In the genomic region with DNA sequence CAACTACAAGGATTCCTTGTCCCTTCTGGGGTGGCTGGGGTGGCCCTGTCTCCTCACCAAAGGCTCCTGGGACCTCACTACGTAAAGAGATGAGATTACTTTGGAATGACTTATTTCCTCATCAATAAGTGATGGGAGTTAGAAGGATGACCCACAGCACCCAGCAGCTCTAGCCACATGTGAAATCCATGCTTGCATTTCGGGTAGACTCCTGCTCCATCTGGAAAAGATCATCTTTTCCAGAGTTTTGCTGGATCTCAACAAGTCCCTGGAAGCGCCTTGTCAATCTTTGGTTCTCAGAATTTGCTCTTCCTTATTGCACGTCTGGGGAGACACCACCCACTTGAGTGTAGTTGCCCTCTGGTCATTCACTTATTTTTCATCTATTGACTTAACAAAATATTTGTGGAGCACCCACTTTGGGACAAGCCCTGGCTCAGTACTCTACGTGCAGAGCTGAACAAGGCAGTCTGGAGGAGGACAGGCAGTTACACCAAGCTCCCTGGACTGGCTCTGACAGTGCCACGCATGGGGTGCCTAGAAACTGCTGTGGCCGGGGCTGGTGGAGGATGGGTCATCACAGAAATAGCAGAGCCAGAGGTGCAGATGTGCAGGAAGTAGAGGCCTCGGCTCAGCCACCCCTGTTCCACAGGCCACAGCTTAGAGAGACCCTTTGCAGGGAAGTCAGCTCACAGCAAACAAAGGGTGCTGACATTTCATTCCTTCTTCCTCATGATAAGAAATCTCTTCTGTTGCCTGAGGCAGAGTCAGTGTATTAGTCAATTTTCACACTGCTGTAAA, we compare ENCODE assay signal across 8 cellular contexts.
DNase-seq lines count a peak whose midpoint lies in the region; ATAC-seq and TF ChIP-seq lines count a peak whose summit lies in the region.

No MANE protein-coding gene starts in this region.

- H3K9me3 ChIP-seq in IMR-90 (ENCODE audit: control insufficient read depth, insufficient read depth, low read length), result no peaks in the 10 kb centered on the region

- H4K5ac ChIP-seq in IMR-90 (ENCODE audit: low read depth, low read length), result no peak overlapping the region

- no peak for TF ChIP-seq RAD21 in IMR-90 (IDR thresholded peaks at IDR 0.05; ENCODE audit: low read length)

- peak overlapping the region; percentile 32; the same call in 1 of the 2 replicates for H4K91ac ChIP-seq in IMR-90 (ENCODE audit: insufficient read depth, low read depth, low read length)

- in situ Hi-C loops in IMR-90 (cut with MboI; ENCODE audit: low sequenced_read_pairs), result no loop called here

- peak overlapping the region; percentile 65; the same call in 1 of the 2 replicates for H3K14ac ChIP-seq in IMR-90 (replicated peaks; ENCODE audit: low read depth, low read length)

- dilution Hi-C loops in IMR-90 (cut with HindIII; ENCODE audit: low sequenced_read_pairs, unreplicated experiment), result no loop called here

- peak overlapping the region; percentile 1 for H2BK5ac ChIP-seq in IMR-90 (ENCODE audit: low read depth, low read length, poor library complexity, severe bottlenecking)

- CTCF ChIA-PET in IMR-90 (lab: Yijun Ruan, JAX) (no interaction called here), HEK293T (lab: Yijun Ruan, JAX) (no interaction called here)

- peaks cover 5% of the 10 kb centered on the region; the same call in 1 of the 2 replicates for H3K36me3 ChIP-seq in IMR-90 (ENCODE audit: control insufficient read depth, insufficient read depth, low read length)

- H3K27ac ChIP-seq in IMR-90 (ENCODE audit: insufficient read depth, low read length), result no peak overlapping the region

- H3K9me1 ChIP-seq in IMR-90 (ENCODE audit: insufficient read depth, low read length), result peaks cover 22% of the 10 kb centered on the region; the same call in 1 of the 2 replicates

- peak overlapping the region in 1 of 2 experiments; percentile 4; a peak in 1 of 4 replicates for H4K8ac ChIP-seq in IMR-90 (ENCODE audit: low read depth in 2 of 2, low read length in 2 of 2)

- peak overlapping the region; percentile 28; the same call in 1 of the 2 replicates for H3K23ac ChIP-seq in IMR-90 (ENCODE audit: low read depth, low read length)

- peaks cover 13 to 32% of the 10 kb centered on the region in 2 experiments; a peak in 3 of 4 replicates for H3K79me1 ChIP-seq in IMR-90 (ENCODE audit: low read depth in 1 of 2, low read length in 2 of 2)

- 89% methylated on average over 4 of the region's 8 CpGs; no CpG with 5 or more reads in 1 of the 2 experiments for WGBS in IMR-90 (ENCODE audit: extremely low coverage in 2 of 2, insufficient read length in 1 of 2), 2 experiments

- H3K27me3 ChIP-seq in IMR-90 (ENCODE audit: control insufficient read depth, insufficient read depth, low read length), result no peaks in the 10 kb centered on the region

- H2AFZ ChIP-seq in IMR-90 (replicated peaks; ENCODE audit: low read length, poor library complexity), result peak overlapping the region; percentile 76

- peak; percentile 65 for ATAC-seq in GM19035 (IDR thresholded peaks at IDR 0.05; ENCODE audit: unreplicated experiment)
- peak; percentile 66 for ATAC-seq in IMR-90 (ENCODE audit: low read depth)
- ATAC-seq in GM18858 (IDR thresholded peaks at IDR 0.05; ENCODE audit: unreplicated experiment), result no peak

- H3K18ac ChIP-seq in IMR-90 (ENCODE audit: low read depth, low read length), result no peak overlapping the region

- no peak for TF ChIP-seq POLR2A in IMR-90 (IDR thresholded peaks at IDR 0.05; ENCODE audit: low read depth, low read length)

- H3K56ac ChIP-seq in IMR-90 (ENCODE audit: extremely low read depth, insufficient read depth, low read length), result no peak overlapping the region

- H3K4me2 ChIP-seq in IMR-90 (ENCODE audit: low read depth, low read length), result no peak overlapping the region

- peak overlapping the region; percentile 22; the same call in 1 of the 2 replicates for H2BK120ac ChIP-seq in IMR-90 (ENCODE audit: low read depth, low read length)

- H3K4me3 ChIP-seq in IMR-90 (ENCODE audit: insufficient read depth, low read depth, low read length) (no peak overlapping the region), choroid plexus epithelial cell (ENCODE audit: low read depth, low read length) (no peak overlapping the region)

- H3K9ac ChIP-seq in IMR-90 (ENCODE audit: low read depth, low read length), result no peak overlapping the region

- H4K20me1 ChIP-seq in IMR-90 (ENCODE audit: insufficient read depth, low read length), result no peaks in the 10 kb centered on the region; the same call in 1 of the 2 replicates

- BruUV-seq in IMR-90 (replicated peaks; lab: Mats Ljungman, UMichigan), result no TSS peak

- no peak overlapping the region; the same call in 2 of the 3 replicates for H2BK15ac ChIP-seq in IMR-90 (ENCODE audit: low read depth, low read length)

- intact Hi-C loops in IMR-90 (cut with micrococcal nuclease), result loop anchor here (2.0 kb wide), 1 partner anchor 20 kb away; no protein-coding TSS in a partner anchor

- H2BK20ac ChIP-seq in IMR-90 (ENCODE audit: low read depth, low read length), result peak overlapping the region; percentile 65; the same call in 1 of the 2 replicates

- H3K4me1 ChIP-seq in IMR-90 (ENCODE audit: control insufficient read depth, insufficient read depth, low read length), result peaks cover 12% of the 10 kb centered on the region

- no peak for TF ChIP-seq CTCF in IMR-90 (conservative IDR thresholded peaks at IDR 0.05; ENCODE audit: low read depth, low read length)
- no peak for TF ChIP-seq CTCF in choroid plexus epithelial cell (conservative IDR thresholded peaks at IDR 0.05; ENCODE audit: low read depth, low read length)

- peak; percentile 53 for DNase-seq in IMR-90
- DNase-seq in choroid plexus epithelial cell (ENCODE audit: low read depth), result peak; percentile 70
- DNase-seq in renal cortical epithelial cell (ENCODE audit: low read depth), result peak; percentile 46
- no peak for DNase-seq in HEK293T (ENCODE audit: extremely low spot score)
- no peak for DNase-seq in COLO829 (ENCODE audit: low spot score)
- DNase-seq in NCI-H1048 (lab: John Stamatoyannopoulos, UW), result no peak

- peak overlapping the region; percentile 75 for H2AK5ac ChIP-seq in IMR-90 (ENCODE audit: low read depth, low read length)

- peak overlapping the region; percentile 26 for H3K4ac ChIP-seq in IMR-90 (ENCODE audit: low read depth, low read length)

- H2AK9ac ChIP-seq in IMR-90 (replicated peaks; ENCODE audit: low read depth, low read length, poor library complexity), result peak overlapping the region; percentile 71

- POLR2A ChIA-PET in IMR-90 (lab: Charles Lee; ENCODE audit: unreplicated experiment), result interaction anchor here (0.6 kb wide), 1 partner anchor 217 kb away, joined by 3 read pairs; no protein-coding TSS in a partner anchor
- POLR2A ChIA-PET in HEK293T (lab: Yijun Ruan, JAX), result no interaction called here

TF ChIP-seq in IMR-90, 13 proteins besides CTCF, POLR2A, EP300 and RAD21:
- TF ChIP-seq NFE2L2 (IDR thresholded peaks at IDR 0.05; ENCODE audit: low read depth, low read length) (no peak), RCOR1 (IDR thresholded peaks at IDR 0.05; ENCODE audit: insufficient replicate concordance, low read length) (no peak), MAFK (IDR thresholded peaks at IDR 0.05; ENCODE audit: low read depth, low read length) (no peak), CHD1 (IDR thresholded peaks at IDR 0.05; ENCODE audit: low read depth, low read length) (no peak), FOS (IDR thresholded peaks at IDR 0.05; ENCODE audit: low read depth, low read length) (no peak), BHLHE40 (IDR thresholded peaks at IDR 0.05; ENCODE audit: low read depth, low read length) (no peak), RFX5 (IDR thresholded peaks at IDR 0.05; ENCODE audit: low read depth, low read length) (no peak), MAZ (IDR thresholded peaks at IDR 0.05; ENCODE audit: borderline replicate concordance, low read depth, low read length) (no peak), CEBPB (IDR thresholded peaks at IDR 0.05; ENCODE audit: low read depth, low read length) (no peak)
- TF ChIP-seq, protein P1, sequence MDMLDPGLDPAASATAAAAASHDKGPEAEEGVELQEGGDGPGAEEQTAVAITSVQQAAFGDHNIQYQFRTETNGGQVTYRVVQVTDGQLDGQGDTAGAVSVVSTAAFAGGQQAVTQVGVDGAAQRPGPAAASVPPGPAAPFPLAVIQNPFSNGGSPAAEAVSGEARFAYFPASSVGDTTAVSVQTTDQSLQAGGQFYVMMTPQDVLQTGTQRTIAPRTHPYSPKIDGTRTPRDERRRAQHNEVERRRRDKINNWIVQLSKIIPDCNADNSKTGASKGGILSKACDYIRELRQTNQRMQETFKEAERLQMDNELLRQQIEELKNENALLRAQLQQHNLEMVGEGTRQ (IDR thresholded peaks at IDR 0.05; ENCODE audit: low read depth, low read length), result no peak

TF ChIP-seq in HEK293T, 16 proteins besides CTCF, POLR2A, EP300 and RAD21:
- TF ChIP-seq FOXA1 (IDR thresholded peaks at IDR 0.05), result no peak

Comparison
In these comparisons a context has a peak if more than half of its experiments do, and no peak if none do; other contexts are left out.
1. DNase-seq: peak in IMR-90 (single experiment), choroid plexus epithelial cell (single experiment) and renal cortical epithelial cell (single experiment); none in HEK293T (single experiment), COLO829 (single experiment) and NCI-H1048 (single experiment).